ENCODE assay signal across 9 cellular contexts in the genomic region with DNA sequence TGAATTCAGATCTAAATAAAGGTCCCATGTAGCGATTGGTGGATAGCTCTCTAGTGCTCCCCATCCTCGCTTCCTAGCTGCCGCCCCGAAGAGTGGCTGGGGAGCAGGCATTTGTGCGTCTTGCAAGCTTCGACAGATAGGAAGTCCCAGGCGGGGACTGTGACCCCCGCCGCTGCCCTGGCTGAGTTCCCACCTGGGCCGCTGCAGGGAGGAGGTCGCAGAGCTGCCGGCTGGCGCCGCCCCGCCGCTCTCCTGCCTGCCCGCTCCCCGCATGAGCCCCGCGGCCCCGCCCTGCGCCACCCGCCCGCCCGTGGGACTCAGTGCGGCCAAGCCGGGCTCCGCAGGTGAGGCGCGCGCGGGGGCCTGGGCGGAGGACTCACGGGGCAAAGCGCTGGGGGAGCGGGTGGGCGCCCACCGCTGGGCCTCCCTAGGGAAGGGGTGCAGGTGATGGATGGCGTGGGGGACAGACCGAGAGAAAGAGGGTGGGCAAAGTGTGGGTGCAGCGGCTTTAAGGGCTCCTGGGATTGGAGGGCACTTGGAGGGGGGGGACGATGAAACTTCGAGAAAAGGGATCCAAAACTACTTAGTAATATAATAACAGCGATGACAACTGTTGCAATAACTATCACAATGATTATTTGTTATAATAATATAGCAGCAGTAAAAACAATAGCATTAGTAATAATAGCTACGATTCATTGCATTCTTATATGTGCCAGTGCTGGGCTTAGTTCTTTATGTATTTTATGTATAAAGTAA. TPM values are rescaled to one million over a fixed set of nuclear protein-coding genes. Genes with fewer than 3 reads are reported as not detected.
A peak's percentile ranks its signal among the peaks of the same experiment; 100 is the strongest.
DNase-seq lines count a peak whose midpoint lies in the region; ATAC-seq and TF ChIP-seq lines count a peak whose summit lies in the region.
"Had no signal": no experiment of that assay in that cellular context is flagged by ENCODE, and none has a peak within 500 bp of the region (broad histone marks: within the 10 kb centered on the region; RNA-seq: fewer than 3 reads in every experiment).

OTOA (plus strand) TSS at position 80 of the 759 bp plus-strand sequence. CDS start 14,547 bp downstream, outside the sequence.

- intact Hi-C loops in uterus (cut with DNase I; ENCODE audit: low total_unique reads) = no loop called here

- H3K4me3 ChIP-seq in AG04449 (ENCODE audit: low read depth, low read length) (peak within 1 kb of the TSS; percentile 30), adipocyte (ENCODE audit: low read length) (peak within 1 kb of the TSS; percentile 44), uterus (no peak within 1 kb of the TSS)

- TF ChIP-seq POLR2A in uterus (IDR thresholded peaks at IDR 0.05) = no peak

- ATAC-seq in memory B cell (ENCODE audit: low read depth) (peak; percentile 92), GM18517 (IDR thresholded peaks at IDR 0.05; ENCODE audit: unreplicated experiment) (no peak)

- POLR2A ChIA-PET in AG04449 (lab: Yijun Ruan, JAX) = no interaction called here

- TF ChIP-seq CTCF in AG04449 (IDR thresholded peaks at IDR 0.05; ENCODE audit: insufficient read depth, low read length, missing control alignments) = no peak
- no peak for TF ChIP-seq CTCF in uterus (IDR thresholded peaks at IDR 0.05)

- no peak within 1 kb of the TSS for H3K27ac Mint-ChIP-seq in memory B cell

- H3K27me3 Mint-ChIP-seq in memory B cell = peaks cover 1% of the 10 kb centered on the region

- H3K27me3 ChIP-seq in adipocyte (replicated peaks; ENCODE audit: control insufficient read depth, insufficient read depth, low read length) = no peaks in the 10 kb centered on the region
- no peaks in the 10 kb centered on the region for H3K27me3 ChIP-seq in uterus

- peaks cover 19% of the 10 kb centered on the region for H3K4me1 Mint-ChIP-seq in memory B cell

- CTCF ChIA-PET in AG04449 (lab: Yijun Ruan, JAX) = interaction anchor here (0.6 to 1.2 kb wide), 2 partner anchors 43 to 61 kb away, joined by 3 read pairs; no protein-coding TSS in a partner anchor

- no peak within 1 kb of the TSS for H3K27ac ChIP-seq in uterus

- no peaks in the 10 kb centered on the region for H3K36me3 Mint-ChIP-seq in memory B cell

- H3K4me3 Mint-ChIP-seq in memory B cell = peak within 1 kb of the TSS; percentile 88

- no peak within 1 kb of the TSS for H3K9ac ChIP-seq in adipocyte (ENCODE audit: low read length)

- H3K36me3 ChIP-seq in adipocyte (ENCODE audit: control insufficient read depth, insufficient read depth, low read length, severe bottlenecking) = no peaks in the 10 kb centered on the region
- no peaks in the 10 kb centered on the region for H3K36me3 ChIP-seq in uterus

- H3K4me1 ChIP-seq in adipocyte (ENCODE audit: control insufficient read depth, insufficient read depth, low read length) (no peaks in the 10 kb centered on the region), uterus (peaks cover 0 to 7% of the 10 kb centered on the region in 2 donors)

- H3K9me3 ChIP-seq in adipocyte (ENCODE audit: control insufficient read depth, low read length) (no peaks in the 10 kb centered on the region), uterus (no peaks in the 10 kb centered on the region)

- no peaks in the 10 kb centered on the region for H3K9me3 Mint-ChIP-seq in memory B cell

- DNase-seq in AG04449 (ENCODE audit: low read depth, low spot score) = no peak
- DNase-seq in NCI-H2171 (lab: John Stamatoyannopoulos, UW) = peak; percentile 51
- no peak for DNase-seq in adipocyte (ENCODE audit: low read depth)
- DNase-seq in memory B cell (ENCODE audit: low spot score in 2 of 2) = peak; percentile 23 to 33
- no peak for DNase-seq in GM19238 (ENCODE audit: insufficient read length, low spot score)
- DNase-seq in DMS153 (lab: John Stamatoyannopoulos, UW) = no peak
- DNase-seq in uterus = no peak

RNA-seq across cellular contexts. Expression of gene OTOA, which starts in this region (rescaled TPM):
- under 1 TPM in 2 of 4 donors, not detected in 2; 0.21 to 0.28 TPM for total RNA-seq in uterus
- total RNA-seq: NCI-H460 had no signal

Comparison
In these comparisons a context has a peak if more than half of its experiments do, and no peak if none do; other contexts are left out.
1. DNase-seq: peak in NCI-H2171 (single experiment) and memory B cell (2 of 2); none in AG04449 (single experiment), adipocyte (single experiment), GM19238 (single experiment), DMS153 (single experiment) and uterus (0 of 2).
2. H3K4me3 ChIP-seq: peak in AG04449 (single experiment) and adipocyte (single experiment); none in uterus (0 of 2).